In genomic region chr3:142972092-142972753, GRCh38 we compare ENCODE assay signal across 31 cellular contexts. TPM values are rescaled to one million over a fixed set of nuclear protein-coding genes. Genes with fewer than 3 reads are reported as not detected.
"Had no signal": no experiment of that assay in that cellular context is flagged by ENCODE, and none has a peak within 500 bp of the region (broad histone marks: within the 10 kb centered on the region; RNA-seq: fewer than 3 reads in every experiment).

No MANE protein-coding gene starts in this region.

- H3K27ac ChIP-seq: body of pancreas, coronary artery, dorsolateral prefrontal cortex, lower lobe of right lung, sigmoid colon, suprapubic skin, tibial artery, upper lobe of right lung had no signal

- DNase-seq: activated B cell treated with CpG ODN at 0.5 μM for 24 hours; activated CD4-positive, alpha-beta T cell treated with anti-CD3 and anti-CD28 coated beads, Interleukin-2, amount 50 U/mL, for 1 hour; activated CD8-positive, alpha-beta T cell treated with anti-CD3 and anti-CD28 coated beads for 36 hours; activated T-cell treated with anti-CD3 and anti-CD28 coated beads, Interleukin-2, amount 50 U/mL, for 48 hours; anterior cingulate cortex; body of pancreas; cerebellar nuclear complex; dorsolateral prefrontal cortex; effector memory CD4-positive, alpha-beta T cell; gastrocnemius medialis; glutamatergic neuron; hypothalamus; immature natural killer cell; lower lobe of right lung; mesenchymal stem cell; natural killer cell; sigmoid colon; small intestine; stimulated activated CD4-positive, alpha-beta T cell treated with anti-CD3 and anti-CD28 coated beads, Interleukin-15, amount 100 ng/mL, for 24 hours; stimulated activated CD4-positive, alpha-beta T cell treated with anti-CD3 and anti-CD28 coated beads, Interleukin-2, amount 100 ng/mL, for 24 hours; stimulated activated naive CD4-positive, alpha-beta T cell; T-helper 2 cell; tibial artery; upper lobe of right lung had no signal

- H3K36me3 ChIP-seq: gastrocnemius medialis, lower lobe of right lung, sigmoid colon, suprapubic skin, tibial artery, upper lobe of right lung had no signal

- ATAC-seq: activated CD8-positive, alpha-beta T cell treated with anti-CD3 and anti-CD28 coated beads for 36 hours; body of pancreas; gastrocnemius medialis; lower lobe of right lung; natural killer cell; upper lobe of right lung had no signal

- H3K36me3 Mint-ChIP-seq: activated naive CD8-positive, alpha-beta T cell; immature natural killer cell; natural killer cell had no signal

- H3K4me1 Mint-ChIP-seq: activated B cell treated with CpG ODN at 0.5 μM for 24 hours, immature natural killer cell, natural killer cell had no signal

- H3K4me3 ChIP-seq: body of pancreas, coronary artery, dorsolateral prefrontal cortex, gastrocnemius medialis, lower lobe of right lung, sigmoid colon, suprapubic skin, tibial artery, upper lobe of right lung had no signal

- H3K9me3 Mint-ChIP-seq: activated B cell treated with CpG ODN at 0.5 μM for 24 hours; activated CD8-positive, alpha-beta T cell treated with anti-CD3 and anti-CD28 coated beads for 36 hours; activated T-helper 2 cell treated with anti-CD3 and anti-CD28 coated beads, Interferon-gamma antibody, Interleukin-2, Interleukin-4, amounts not matched to agents 10 μg/mL and 5 μg/mL and 100 μg/mL, durations not matched to agents 14 hours and 24 hours and 36 hours; immature natural killer cell; natural killer cell had no signal

- H3K27ac Mint-ChIP-seq: activated B cell treated with CpG ODN at 0.5 μM for 24 hours; activated CD8-positive, alpha-beta T cell treated with anti-CD3 and anti-CD28 coated beads for 36 hours; activated naive CD8-positive, alpha-beta T cell; activated T-helper 2 cell treated with anti-CD3 and anti-CD28 coated beads, Interferon-gamma antibody, Interleukin-2, Interleukin-4, amounts not matched to agents 10 μg/mL and 5 μg/mL and 100 μg/mL, durations not matched to agents 14 hours and 24 hours and 36 hours; immature natural killer cell; natural killer cell had no signal

- H3K4me3 Mint-ChIP-seq: activated B cell treated with CpG ODN at 0.5 μM for 24 hours; activated CD8-positive, alpha-beta T cell treated with anti-CD3 and anti-CD28 coated beads for 36 hours; activated naive CD8-positive, alpha-beta T cell; immature natural killer cell; natural killer cell had no signal

- H3K27me3 ChIP-seq: body of pancreas, dorsolateral prefrontal cortex, gastrocnemius medialis, sigmoid colon, suprapubic skin, tibial artery, upper lobe of right lung had no signal

- H3K4me1 ChIP-seq: body of pancreas, upper lobe of right lung had no signal

- H3K9me3 ChIP-seq: body of pancreas, gastrocnemius medialis, lower lobe of right lung, sigmoid colon, suprapubic skin, tibial artery, upper lobe of right lung had no signal

RNA-seq across cellular contexts. Expression of gene PAQR9, which starts 8.7 kb away (rescaled TPM):
- total RNA-seq: activated B cell treated with CpG ODN at 0.5 μM for 24 hours; activated CD8-positive, alpha-beta T cell treated with anti-CD3 and anti-CD28 coated beads for 36 hours; activated T-helper 2 cell treated with anti-CD3 and anti-CD28 coated beads, Interferon-gamma antibody, Interleukin-2, Interleukin-4, amounts not matched to agents 10 μg/mL and 5 μg/mL and 100 μg/mL, durations not matched to agents 14 hours and 24 hours and 36 hours; lower lobe of right lung; mononuclear cell; natural killer cell; osteocyte; posterior vena cava; sigmoid colon; suprapubic skin; upper lobe of right lung had no signal
- polyA plus RNA-seq: immature natural killer cell, sigmoid colon, small intestine had no signal
